16 cellular contexts compared by ENCODE assay signal in genomic region chr11:16028406-16028805, GRCh38.
A peak's percentile ranks its signal among the peaks of the same experiment; 100 is the strongest.
DNase-seq lines count a peak whose midpoint lies in the region; ATAC-seq and TF ChIP-seq lines count a peak whose summit lies in the region.
"Had no signal": no experiment of that assay in that cellular context is flagged by ENCODE, and none has a peak within 500 bp of the region (broad histone marks: within the 10 kb centered on the region; RNA-seq: fewer than 3 reads in every experiment).

No MANE protein-coding gene starts in this region.

- no peaks in the 10 kb centered on the region for H3K4me1 Mint-ChIP-seq in natural killer cell
- H3K4me1 Mint-ChIP-seq: B cell; CD4-positive, alpha-beta memory T cell had no signal

- H3K4me2 ChIP-seq in fibroblast of lung (ENCODE audit: extremely low read depth, insufficient read depth, low read length), result no peak overlapping the region
- H3K4me2 ChIP-seq in trophoblast cell (ENCODE audit: low read length), result no peak overlapping the region
- H3K4me2 ChIP-seq in PC-3 (ENCODE audit: low read length), result no peak overlapping the region

- intact Hi-C loops in natural killer cell (cut with micrococcal nuclease) (no loop called here), PC-3 (cut with micrococcal nuclease) (no loop called here)

- no peak overlapping the region for H3K23ac ChIP-seq in trophoblast cell (ENCODE audit: low read length)

- no peak overlapping the region for H2BK12ac ChIP-seq in trophoblast cell (ENCODE audit: low read length)

- peaks cover 0 to 4% of the 10 kb centered on the region in 2 donors for H3K27me3 Mint-ChIP-seq in natural killer cell (ENCODE audit: low read depth in 2 of 2)
- H3K27me3 Mint-ChIP-seq: B cell; CD4-positive, alpha-beta memory T cell had no signal

- H3F3A ChIP-seq in PC-3 (ENCODE audit: low read length, unreplicated experiment), result no peaks in the 10 kb centered on the region

- H3K18ac ChIP-seq in trophoblast cell (ENCODE audit: low read length), result no peak overlapping the region

- H3K36me3 ChIP-seq in fibroblast of lung (ENCODE audit: control insufficient read depth, insufficient read depth, low read length), result no peaks in the 10 kb centered on the region
- no peaks in the 10 kb centered on the region for H3K36me3 ChIP-seq in trophoblast cell (ENCODE audit: control insufficient read depth in 1 of 2, insufficient read depth in 2 of 2, low read length in 2 of 2)
- H3K36me3 ChIP-seq in PC-3 (ENCODE audit: low read depth, low read length), result no peaks in the 10 kb centered on the region

- CTCF ChIA-PET in PC-3 (lab: Charles Lee), result no interaction called here

- no peak overlapping the region for H2BK5ac ChIP-seq in trophoblast cell (ENCODE audit: low read depth, low read length, poor library complexity)

- no peak overlapping the region for H2BK120ac ChIP-seq in trophoblast cell (ENCODE audit: insufficient read depth, low read length, poor library complexity)

- no peak overlapping the region for H4K8ac ChIP-seq in trophoblast cell (ENCODE audit: low read depth, low read length)

- H3K27me3 ChIP-seq in fibroblast of lung (ENCODE audit: control insufficient read depth, insufficient read depth, low read length) (no peaks in the 10 kb centered on the region), trophoblast cell (ENCODE audit: insufficient read depth, low read length) (no peaks in the 10 kb centered on the region), PC-3 (ENCODE audit: low read length) (peaks cover 4% of the 10 kb centered on the region; the same call in 1 of the 2 replicates)

- no peak overlapping the region for H4K91ac ChIP-seq in trophoblast cell (ENCODE audit: low read depth, low read length)

- ATAC-seq in natural killer cell, result no peak
- ATAC-seq in PC-3, result no peak
- ATAC-seq: HepG2 had no signal

- H2AK5ac ChIP-seq in trophoblast cell (ENCODE audit: low read length), result no peak overlapping the region

- H3K4ac ChIP-seq in trophoblast cell (ENCODE audit: low read depth, low read length), result no peak overlapping the region

- H3K79me2 ChIP-seq in fibroblast of lung (ENCODE audit: control insufficient read depth, insufficient read depth, low read length) (no peaks in the 10 kb centered on the region), trophoblast cell (ENCODE audit: control insufficient read depth, insufficient read depth, low read length, poor library complexity) (no peaks in the 10 kb centered on the region), PC-3 (ENCODE audit: low read length) (no peaks in the 10 kb centered on the region)

- no peaks in the 10 kb centered on the region for H3K36me3 Mint-ChIP-seq in natural killer cell
- H3K36me3 Mint-ChIP-seq: CD4-positive, alpha-beta memory T cell had no signal

- H4K12ac ChIP-seq in trophoblast cell (ENCODE audit: low read depth, low read length), result no peak overlapping the region

- DNase-seq in EL (peak; percentile 46), amniotic epithelial cell (ENCODE audit: low read depth) (peak; percentile 76), fibroblast of lung (ENCODE audit: low read depth in 2 of 2) (peak; percentile 34 to 47), trophoblast cell (peak; percentile 49 to 65), NCI-H510A treated with DMSO at 0.1 percent for 48 hours (lab: John Stamatoyannopoulos, UW) (no peak), natural killer cell (no peak), PC-3 (no peak)
- no peak for DNase-seq in activated CD8-positive, alpha-beta memory T cell treated with anti-CD3 and anti-CD28 coated beads, Interleukin-2, amount 50 U/mL, for 48 hours
- DNase-seq: CD4-positive, alpha-beta memory T cell; DMS79 treated with DMSO at 0.1 percent for 48 hours; NCI-H187 treated with DMSO at 0.1 percent for 48 hours; NCI-H2171; NCI-H510A; SHP77 treated with DMSO at 0.1 percent for 48 hours had no signal

- no peaks in the 10 kb centered on the region for H3K4me1 ChIP-seq in fibroblast of lung (ENCODE audit: control insufficient read depth, extremely low read depth, insufficient read depth, low read length)
- H3K4me1 ChIP-seq in trophoblast cell (ENCODE audit: control insufficient read depth in 1 of 2, insufficient read depth in 2 of 2, low read length in 2 of 2), result no peaks in the 10 kb centered on the region
- H3K4me1 ChIP-seq in PC-3 (ENCODE audit: insufficient read depth, low read length), result no peaks in the 10 kb centered on the region

- H3K4me3 ChIP-seq in fibroblast of lung (replicated peaks in 1 of 4; ENCODE audit: control extremely low read depth in 1 of 4, insufficient read depth in 1 of 4, low read depth in 3 of 4, low read length in 4 of 4) (no peak overlapping the region), trophoblast cell (ENCODE audit: low read depth, low read length) (no peak overlapping the region), PC-3 (ENCODE audit: low read length) (no peak overlapping the region)

- BruUV-seq in PC-3 (replicated peaks; lab: Mats Ljungman, UMichigan), result no TSS peak

- POLR2A ChIA-PET in PC-3 (lab: Charles Lee; ENCODE audit: unreplicated experiment), result no interaction called here

- no peaks in the 10 kb centered on the region for H3K9me2 ChIP-seq in PC-3 (replicated peaks; ENCODE audit: low read length)

- no peaks in the 10 kb centered on the region for H4K20me1 ChIP-seq in fibroblast of lung (ENCODE audit: control insufficient read depth, extremely low read depth, insufficient read depth, low read length)
- H4K20me1 ChIP-seq in PC-3 (ENCODE audit: low read length), result no peaks in the 10 kb centered on the region

- no CpG with 5 or more reads among the region's 6 CpGs for WGBS in trophoblast cell (ENCODE audit: extremely low coverage, insufficient coverage, insufficient read length)

- H3K27ac ChIP-seq in fibroblast of lung (ENCODE audit: insufficient read depth, low read length) (no peak overlapping the region), trophoblast cell (ENCODE audit: low read depth, low read length) (no peak overlapping the region), PC-3 (ENCODE audit: low read length) (no peak overlapping the region)

- H3K4me3 Mint-ChIP-seq in natural killer cell, result no peak overlapping the region
- H3K4me3 Mint-ChIP-seq: B cell; CD4-positive, alpha-beta memory T cell had no signal

- H2AFZ ChIP-seq in fibroblast of lung (ENCODE audit: low read length) (no peak overlapping the region), trophoblast cell (ENCODE audit: insufficient read depth, low read length, poor library complexity) (no peak overlapping the region), PC-3 (ENCODE audit: low read length) (no peak overlapping the region)

- no peaks in the 10 kb centered on the region for H3K9me3 ChIP-seq in fibroblast of lung (ENCODE audit: control insufficient read depth, insufficient read depth, low read depth, low read length)
- no peaks in the 10 kb centered on the region for H3K9me3 ChIP-seq in trophoblast cell (ENCODE audit: insufficient read depth, low read depth, low read length)
- H3K9me3 ChIP-seq in PC-3 (ENCODE audit: low read length), result no peaks in the 10 kb centered on the region

- peaks cover 2 to 3% of the 10 kb centered on the region in 2 donors for H3K9me3 Mint-ChIP-seq in natural killer cell

- no peak overlapping the region for H3K14ac ChIP-seq in trophoblast cell (ENCODE audit: low read length)

- TF ChIP-seq CTCF in fibroblast of lung (conservative IDR thresholded peaks at IDR 0.05 in 1 of 2, IDR thresholded peaks at IDR 0.05 in 1 of 2; ENCODE audit: low read depth in 1 of 2, low read length in 2 of 2), result no peak
- TF ChIP-seq CTCF in natural killer cell (IDR thresholded peaks at IDR 0.05), result no peak
- no peak for TF ChIP-seq CTCF in PC-3 (conservative IDR thresholded peaks at IDR 0.05; ENCODE audit: low read depth, low read length)

- no peaks in the 10 kb centered on the region for H3K79me1 ChIP-seq in trophoblast cell (ENCODE audit: low read length)

- H3K27ac Mint-ChIP-seq in natural killer cell, result no peak overlapping the region
- H3K27ac Mint-ChIP-seq: B cell; CD4-positive, alpha-beta memory T cell had no signal

- H3K9ac ChIP-seq in fibroblast of lung (ENCODE audit: insufficient read depth, low read length) (no peak overlapping the region), trophoblast cell (ENCODE audit: low read length) (no peak overlapping the region), PC-3 (ENCODE audit: low read length) (no peak overlapping the region)

Comparison
In these comparisons a context has a peak if more than half of its experiments do, and no peak if none do; other contexts are left out.
1. DNase-seq: peak in EL (single experiment), amniotic epithelial cell (single experiment), fibroblast of lung (2 of 2) and trophoblast cell (2 of 2); none in activated CD8-positive, alpha-beta memory T cell treated with anti-CD3 and anti-CD28 coated beads, Interleukin-2, amount 50 U/mL, for 48 hours (single experiment), NCI-H510A treated with DMSO at 0.1 percent for 48 hours (single experiment), natural killer cell (single experiment) and PC-3 (single experiment).